Comparison of ENCODE assay signal across 13 cellular contexts in the genomic region with DNA sequence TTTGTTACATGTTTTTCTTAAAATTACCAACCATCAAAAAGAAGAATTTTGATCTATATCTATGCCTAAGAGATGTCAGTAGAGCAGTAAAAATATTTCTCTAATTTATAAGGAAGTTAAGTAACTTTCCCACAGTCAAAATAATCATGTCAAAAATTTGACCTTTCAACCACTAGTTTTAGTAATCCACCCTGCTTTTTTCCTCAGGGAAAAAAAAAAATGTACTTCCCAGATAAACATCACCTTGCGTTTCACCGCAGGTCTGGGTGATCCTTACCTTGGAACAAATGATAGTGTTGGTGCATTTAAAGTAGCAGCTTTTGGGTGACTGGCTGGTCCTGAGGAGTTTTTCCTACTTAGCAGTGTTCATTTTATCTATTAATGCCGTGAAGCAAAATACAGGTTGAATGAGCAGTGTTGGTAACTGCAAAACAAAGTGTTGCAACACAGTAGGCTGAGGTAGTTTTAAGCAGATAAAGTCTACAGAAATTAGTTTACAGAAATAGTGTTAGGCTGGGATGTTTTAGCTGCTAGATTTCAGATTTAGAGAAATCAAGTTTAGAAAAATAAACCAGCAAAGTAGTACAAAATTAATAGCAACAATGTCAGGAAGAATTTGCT.
DNase-seq lines count a peak whose midpoint lies in the region; ATAC-seq and TF ChIP-seq lines count a peak whose summit lies in the region.
"Had no signal": no experiment of that assay in that cellular context is flagged by ENCODE, and none has a peak within 500 bp of the region (broad histone marks: within the 10 kb centered on the region; RNA-seq: fewer than 3 reads in every experiment).

No MANE protein-coding gene starts in this region.

- 0 out of 2 replicates have a peak, but pooled peaks cover 11% of the 10 kb centered on the region for H3K79me2 ChIP-seq in GM23248 (ENCODE audit: insufficient read depth)

- DNase-seq in GM23248 (peak; percentile 17), breast epithelium (ENCODE audit: low spot score in 2 of 2) (no peak), left lobe of liver (ENCODE audit: low spot score) (no peak), SKM-1 (lab: John Stamatoyannopoulos, UW; ENCODE audit: unreplicated experiment) (no peak), HFFc6 (no peak), mucosa of gallbladder (ENCODE audit: low spot score) (no peak), iPS-NIHi7 (ENCODE audit: extremely low spot score) (no peak)
- DNase-seq: NCI-H69, spleen, WERI-Rb-1 had no signal

- no peak for TF ChIP-seq CTCF in breast epithelium (IDR thresholded peaks at IDR 0.05)
- TF ChIP-seq CTCF in HFFc6 (IDR thresholded peaks at IDR 0.05), result no peak

- intact Hi-C loops in breast epithelium (cut with DNase I; ENCODE audit: low total_unique reads), result no loop called here

- H3K9me3 Mint-ChIP-seq in HFFc6, result no peaks in the 10 kb centered on the region

- H3K9me3 ChIP-seq in GM23248 (ENCODE audit: low read depth), result no peaks in the 10 kb centered on the region
- H3K9me3 ChIP-seq in breast epithelium, result no peaks in the 10 kb centered on the region
- H3K9me3 ChIP-seq in skeletal muscle tissue (ENCODE audit: control insufficient read depth in 3 of 3, low read length in 3 of 3), result no peaks in the 10 kb centered on the region
- H3K9me3 ChIP-seq: SJSA1, spleen had no signal

- peaks cover 23% of the 10 kb centered on the region for H3K4me1 Mint-ChIP-seq in HFFc6 (ENCODE audit: low read depth)

- ATAC-seq in left lobe of liver, result peak; percentile 59

- H4K20me1 ChIP-seq in GM23248 (ENCODE audit: insufficient read depth), result no peaks in the 10 kb centered on the region

- no peak overlapping the region for H3K4me3 Mint-ChIP-seq in HFFc6
- H3K4me3 Mint-ChIP-seq: B cell had no signal

- H3K27ac Mint-ChIP-seq in HFFc6, result no peak overlapping the region
- H3K27ac Mint-ChIP-seq: B cell had no signal

- H3K27me3 Mint-ChIP-seq in HFFc6 (ENCODE audit: insufficient read depth), result peaks cover 2% of the 10 kb centered on the region
- H3K27me3 Mint-ChIP-seq: B cell had no signal

- no peak overlapping the region for H3K9ac ChIP-seq in GM23248
- H3K9ac ChIP-seq in skeletal muscle tissue (ENCODE audit: low read depth in 1 of 3, low read length in 3 of 3), result no peak overlapping the region

- H3K36me3 Mint-ChIP-seq in HFFc6 (ENCODE audit: low read depth), result no peaks in the 10 kb centered on the region

- H3K9me2 ChIP-seq in GM23248 (ENCODE audit: insufficient read depth), result no peaks in the 10 kb centered on the region

- H3K4me2 ChIP-seq in GM23248 (ENCODE audit: unreplicated experiment), result no peak overlapping the region

- H3F3A ChIP-seq in GM23248 (ENCODE audit: insufficient read depth), result no peaks in the 10 kb centered on the region

- 48 to 56% methylated on average over 3 of the region's 3 CpGs for WGBS in GM23248 (ENCODE audit: low coverage in 1 of 2, low lambda C conversion rate in 2 of 2, missing lambda C conversion rate in 2 of 2), 2 experiments

- peak overlapping the region; percentile 35 for H2AFZ ChIP-seq in GM23248

- H3K36me3 ChIP-seq in GM23248 (ENCODE audit: low read depth), result no peaks in the 10 kb centered on the region
- H3K36me3 ChIP-seq in breast epithelium, result no peaks in the 10 kb centered on the region
- no peaks in the 10 kb centered on the region for H3K36me3 ChIP-seq in skeletal muscle tissue (ENCODE audit: control insufficient read depth in 3 of 3, insufficient read depth in 3 of 3, low read length in 3 of 3)
- H3K36me3 ChIP-seq: SJSA1, spleen, WERI-Rb-1 had no signal

- no peak overlapping the region for H3K4me3 ChIP-seq in GM23248
- H3K4me3 ChIP-seq in breast epithelium, result peak overlapping the region in 1 of 3 donors; percentile 21
- H3K4me3 ChIP-seq in skeletal muscle tissue (ENCODE audit: low read length in 3 of 3), result peak overlapping the region in 1 of 3 donors; percentile 20
- H3K4me3 ChIP-seq: SJSA1, spleen had no signal

- TF ChIP-seq POLR2A in breast epithelium (IDR thresholded peaks at IDR 0.05), result no peak

- in situ Hi-C loops in GM23248 (cut with MboI), result no loop called here

- H3K27me3 ChIP-seq in GM23248 (replicated peaks; ENCODE audit: insufficient read depth), result no peaks in the 10 kb centered on the region
- H3K27me3 ChIP-seq in breast epithelium, result no peaks in the 10 kb centered on the region
- no peaks in the 10 kb centered on the region for H3K27me3 ChIP-seq in skeletal muscle tissue (ENCODE audit: control insufficient read depth in 3 of 3, insufficient read depth in 3 of 3, low read length in 3 of 3)
- H3K27me3 ChIP-seq: SJSA1, spleen had no signal

- H3K27ac ChIP-seq in GM23248 (no peak overlapping the region), breast epithelium (peak overlapping the region; percentile 8 to 38), skeletal muscle tissue (ENCODE audit: low read depth, low read length) (peak overlapping the region; percentile 9)
- H3K27ac ChIP-seq: SJSA1, WERI-Rb-1 had no signal

- H3K4me1 ChIP-seq in GM23248 (ENCODE audit: insufficient read depth) (peaks cover 13% of the 10 kb centered on the region), breast epithelium (peaks cover 0 to 22% of the 10 kb centered on the region in 2 donors), skeletal muscle tissue (ENCODE audit: control insufficient read depth in 3 of 3, insufficient read depth in 3 of 3, low read length in 3 of 3) (peaks cover 12 to 35% (median 23%) of the 10 kb centered on the region in 3 donors)
- H3K4me1 ChIP-seq: SJSA1 had no signal
